ENCODE assay signal across 6 cellular contexts in the genomic region with DNA sequence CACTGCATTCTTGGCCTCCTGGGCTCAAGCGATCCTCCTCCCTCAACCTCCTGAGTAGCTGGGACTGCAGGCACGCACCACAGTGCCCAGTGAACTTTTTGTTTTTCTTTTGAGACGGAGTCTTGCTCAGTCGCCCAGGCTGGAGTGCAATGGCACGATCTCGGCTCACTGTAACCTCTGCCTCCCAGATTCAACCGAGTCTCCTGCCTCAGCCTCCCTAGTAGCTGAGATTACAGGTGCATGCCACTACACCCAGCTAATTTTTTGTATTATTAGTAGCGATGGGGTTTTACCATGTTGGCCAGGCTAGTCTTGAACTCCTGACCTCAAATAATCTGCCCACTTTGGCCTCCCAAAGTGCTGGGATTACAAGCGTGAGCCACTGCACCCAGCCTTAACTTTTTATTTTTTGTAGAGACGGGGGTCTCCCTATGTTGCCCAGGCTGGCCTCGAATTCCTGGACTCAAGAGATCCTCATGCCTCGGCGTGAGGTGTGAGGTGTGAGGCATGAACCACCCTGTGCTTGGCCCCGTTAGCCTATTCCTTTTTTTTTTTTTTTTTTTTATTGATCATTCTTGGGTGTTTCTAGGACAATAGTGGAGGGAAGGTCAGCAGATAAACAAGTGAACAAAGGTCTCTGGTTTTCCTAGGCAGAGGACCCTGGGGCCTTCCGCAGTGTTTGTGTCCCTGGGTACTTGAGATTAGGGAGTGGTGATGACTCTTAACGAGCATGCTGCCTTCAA. TPM values are rescaled to one million over a fixed set of nuclear protein-coding genes. Genes with fewer than 3 reads are reported as not detected.
A peak's percentile ranks its signal among the peaks of the same experiment; 100 is the strongest.
DNase-seq lines count a peak whose midpoint lies in the region; ATAC-seq, FAIRE-seq and TF ChIP-seq lines count a peak whose summit lies in the region.
"Not testable (repeated sequence)": the region's sequence is repeated elsewhere in the genome, so short reads cannot be mapped to it uniquely, and the experiment has no call there.

No MANE protein-coding gene starts in this region.

- TF ChIP-seq POLR2A in K562 (conservative IDR thresholded peaks at IDR 0.05) = not testable (repeated sequence)

- H3K9me1 ChIP-seq in K562 (ENCODE audit: control insufficient read depth, insufficient read depth, low read length) = not testable (repeated sequence)

- H3K36me3 ChIP-seq in A673 (ENCODE audit: insufficient read depth, low read length, poor library complexity, severe bottlenecking); HUES48 (ENCODE audit: control insufficient read depth, insufficient read depth, low read length); WERI-Rb-1; K562 (ENCODE audit: control insufficient read depth, insufficient read depth, low read length); iPS-18a (ENCODE audit: control insufficient read depth, low read depth, low read length); parathyroid adenoma (ENCODE audit: control insufficient read depth, insufficient read depth, low read length): not testable (repeated sequence)

- FAIRE-seq in K562 (lab: Jason Lieb, UNC) = not testable (repeated sequence)

- H3K4me1 ChIP-seq in A673 (ENCODE audit: insufficient read depth, low read length, poor library complexity, severe bottlenecking); HUES48 (ENCODE audit: control insufficient read depth, insufficient read depth, low read length); iPS-18a (ENCODE audit: control insufficient read depth, low read depth, low read length); parathyroid adenoma: not testable (repeated sequence)
- peaks cover 10 to 26% of the 10 kb centered on the region in 2 experiments; a peak in 4 of 5 replicates for H3K4me1 ChIP-seq in K562 (replicated peaks in 1 of 2; ENCODE audit: control insufficient read depth in 2 of 2, insufficient read depth in 2 of 2, low read length in 2 of 2)

- H3K27ac ChIP-seq in A673 (ENCODE audit: low read depth, low read length, poor library complexity, severe bottlenecking); HUES48 (ENCODE audit: low read depth, low read length); K562 (ENCODE audit: extremely low read depth, low read depth, low read length); iPS-18a (ENCODE audit: low read length); parathyroid adenoma: not testable (repeated sequence)
- H3K27ac ChIP-seq in WERI-Rb-1 = peak overlapping the region; percentile 84

- TF ChIP-seq EP300 in K562 (IDR thresholded peaks at IDR 0.05; ENCODE audit: low read length) = not testable (repeated sequence)

- H2AFZ ChIP-seq in K562 (ENCODE audit: low read depth, low read length) (peak overlapping the region; percentile 98; the same call in 1 of the 2 replicates), parathyroid adenoma (peak overlapping the region; percentile 97)

- 48% methylated on average over 11 of the region's 16 CpGs for WGBS in K562 (ENCODE audit: insufficient coverage, low coverage, missing lambda C conversion rate)

- POLR2A ChIA-PET in A673 (lab: Charles Lee; ENCODE audit: low non-redundant PET) = not testable (repeated sequence)
- POLR2A ChIA-PET in K562 (lab: Yijun Ruan, JAX) = interaction anchor here (1.3 kb wide), 1 partner anchor 11 kb away, joined by 8 read pairs; the partner anchor contains the start of gene PSMD8

- H3K9me3 ChIP-seq in A673 (ENCODE audit: low read depth, low read length, poor library complexity, severe bottlenecking); HUES48 (ENCODE audit: control insufficient read depth, insufficient read depth, low read length); WERI-Rb-1 (ENCODE audit: severe bottlenecking); K562 (replicated peaks; ENCODE audit: control insufficient read depth, insufficient read depth, low read depth, low read length); iPS-18a (ENCODE audit: control insufficient read depth, low read depth, low read length); parathyroid adenoma (ENCODE audit: control insufficient read depth, low read length): not testable (repeated sequence)

- peaks cover 10% of the 10 kb centered on the region; the same call in 1 of the 2 replicates for H4K20me1 ChIP-seq in K562 (replicated peaks; ENCODE audit: control insufficient read depth, insufficient read depth, low read length)

- CTCF ChIA-PET in A673 (lab: Charles Lee); K562 (lab: Yijun Ruan, JAX; ENCODE audit: low intra/inter-chr PET ratio): not testable (repeated sequence)

- peak overlapping the region; percentile 91 for H3K4me2 ChIP-seq in K562 (ENCODE audit: insufficient read depth, low read length)
- H3K4me2 ChIP-seq in parathyroid adenoma (ENCODE audit: low read length) = peak overlapping the region; percentile 100

- TF ChIP-seq RAD21 in K562 (CRISPR knock-in tag; conservative IDR thresholded peaks at IDR 0.05 in 1 of 2, IDR thresholded peaks at IDR 0.05 in 1 of 2) = not testable (repeated sequence)

- H3K27me3 ChIP-seq in A673 (replicated peaks; ENCODE audit: insufficient read depth, low read depth, low read length, poor library complexity) (peaks cover 35% of the 10 kb centered on the region), HUES48 (ENCODE audit: control insufficient read depth, insufficient read depth, low read length) (peaks cover 33% of the 10 kb centered on the region), K562 (ENCODE audit: control insufficient read depth in 2 of 2, insufficient read depth in 2 of 2, low read length in 2 of 2) (peaks cover 23 to 25% of the 10 kb centered on the region in 2 experiments), iPS-18a (ENCODE audit: control insufficient read depth, insufficient read depth, low read length) (peaks cover 35% of the 10 kb centered on the region)
- not testable (repeated sequence) for H3K27me3 ChIP-seq in WERI-Rb-1 (ENCODE audit: insufficient read depth, low read depth, severe bottlenecking); parathyroid adenoma (ENCODE audit: control insufficient read depth, insufficient read depth, low read length)

- not testable (repeated sequence) for BruUV-seq in A673 (replicated peaks; lab: Mats Ljungman, UMichigan); K562 (replicated peaks; lab: Mats Ljungman, UMichigan)

- in situ Hi-C loops in K562 (cut with MboI) = not testable (repeated sequence)

- H3K79me2 ChIP-seq in K562 (ENCODE audit: control insufficient read depth, insufficient read depth, low read length); parathyroid adenoma: not testable (repeated sequence)

- not testable (repeated sequence) for ATAC-seq in K562

- H3K4me3 ChIP-seq in A673 (ENCODE audit: low read depth, low read length, poor library complexity, severe bottlenecking) (peak overlapping the region; percentile 50), HUES48 (ENCODE audit: low read depth, low read length) (peak overlapping the region; percentile 89; the same call in 1 of the 2 replicates), WERI-Rb-1 (ENCODE audit: low read depth, low read length) (peak overlapping the region; percentile 57), K562 (peak overlapping the region; percentile 64), iPS-18a (ENCODE audit: low read length) (peak overlapping the region; percentile 89), parathyroid adenoma (ENCODE audit: low read depth, low read length) (peak overlapping the region; percentile 78)

- DNase-seq in A673 (ENCODE audit: low spot score); WERI-Rb-1; K562 (ENCODE audit: extremely low read depth in 1 of 4, low spot score in 3 of 4): not testable (repeated sequence)

- not testable (repeated sequence) for TF ChIP-seq CTCF in A673 (conservative IDR thresholded peaks at IDR 0.05; ENCODE audit: low read depth, low read length); WERI-Rb-1 (IDR thresholded peaks at IDR 0.05; ENCODE audit: low read depth, low read length); K562 (IDR thresholded peaks at IDR 0.05 in 2 of 3, conservative IDR thresholded peaks at IDR 0.05 in 1 of 3; ENCODE audit: insufficient read depth in 2 of 3, low read depth in 1 of 3, low read length in 3 of 3); parathyroid adenoma (IDR thresholded peaks at IDR 0.05)

- H3K9ac ChIP-seq in HUES48 (ENCODE audit: low read depth, low read length); iPS-18a (ENCODE audit: low read length); parathyroid adenoma: not testable (repeated sequence)
- H3K9ac ChIP-seq in K562 (ENCODE audit: insufficient read depth in 1 of 2, low read depth in 2 of 2, low read length in 2 of 2) = peak overlapping the region in 1 of 2 experiments; percentile 84; a peak in 2 of 4 replicates

- intact Hi-C loops in A673 (cut with micrococcal nuclease; ENCODE audit: unreplicated experiment); K562 (cut with micrococcal nuclease): not testable (repeated sequence)

RNA-seq across cellular contexts. Expression of gene PSMD8, which starts 11.3 kb away (rescaled TPM):
- total RNA-seq in A673 (2021) (303 and 321 TPM in 2 replicates), K562 (2014; rRNA removed) (379 and 498 TPM in 2 replicates), K562 (2014; rRNA removed; fragmentation: Illumina TruSeq; extraction: Trizol) (222 and 257 TPM in 2 replicates), K562 (2015; rRNA removed; fragmentation: Illumina TruSeq; extraction: Trizol) (315 and 317 TPM in 2 replicates), K562 (2021) (304 and 317 TPM in 2 replicates)
- total RNA-seq in K562 (2011; cell fraction: chromatin; rRNA removed; ENCODE audit: low replicate concordance) = 76.7 and 164 TPM in 2 replicates
- total RNA-seq in K562 (2011; cell fraction: nucleolus; rRNA removed) = 169 and 187 TPM in 2 replicates
- 126 and 134 TPM in 2 replicates for total RNA-seq in K562 (2011; cell fraction: nucleoplasm; rRNA removed)
- polyA plus RNA-seq in K562 (2011; rRNA removed) (561 and 583 TPM in 2 replicates), K562 (2014; fragmentation: Illumina TruSeq; extraction: Trizol) (377 and 397 TPM in 2 replicates), K562 (2014; fragmentation: Nextera tagmentation; extraction: Ambion mirVana) (100 to 1,000 TPM; 130 to 244 TPM), K562 (2014; rRNA removed) (372 and 502 TPM in 2 replicates)
- polyA plus RNA-seq in K562 (2011; cell fraction: cytosol; rRNA removed) = 760 and 1,382 TPM in 2 replicates
- 215 and 238 TPM in 2 replicates for polyA plus RNA-seq in K562 (2011; cell fraction: nucleus; rRNA removed)
- polyA plus RNA-seq in K562 (2012) = 347 and 565 TPM in 2 replicates
- 222 and 326 TPM in 2 replicates for polyA minus RNA-seq in K562 (2011; rRNA and poly(A)+ RNA removed)
- 135 and 197 TPM in 2 replicates for polyA minus RNA-seq in K562 (2011; cell fraction: cytosol; rRNA and poly(A)+ RNA removed)
- polyA minus RNA-seq in K562 (2011; cell fraction: nucleus; rRNA and poly(A)+ RNA removed) = 64.9 and 72.1 TPM in 2 replicates

RNA-seq across cellular contexts. Expression of gene GGN, which starts 24.7 kb away (rescaled TPM):
- total RNA-seq in A673 (2021) = 0.83 and 1.3 TPM in 2 replicates
- 0.12 TPM in 1 of 2 replicates, not detected in the other for total RNA-seq in K562 (2011; cell fraction: chromatin; rRNA removed; ENCODE audit: low replicate concordance)
- total RNA-seq in K562 (2011; cell fraction: nucleolus; rRNA removed) = 0.50 TPM in 1 of 2 replicates, not detected in the other
- total RNA-seq in K562 (2011; cell fraction: nucleoplasm; rRNA removed) = 0.15 TPM in 1 of 2 replicates, not detected in the other
- not detected in 2 replicates for total RNA-seq in K562 (2014; rRNA removed)
- not detected in 2 replicates for total RNA-seq in K562 (2014; rRNA removed; fragmentation: Illumina TruSeq; extraction: Trizol)
- total RNA-seq in K562 (2015; rRNA removed; fragmentation: Illumina TruSeq; extraction: Trizol) = not detected in 2 replicates
- total RNA-seq in K562 (2021) = 0.25 and 0.33 TPM in 2 replicates
- 0.12 TPM in 1 of 2 replicates, not detected in the other for polyA plus RNA-seq in K562 (2011; rRNA removed)
- 0.03 and 0.04 TPM in 2 replicates for polyA plus RNA-seq in K562 (2011; cell fraction: cytosol; rRNA removed)
- 0.46 and 0.63 TPM in 2 replicates for polyA plus RNA-seq in K562 (2011; cell fraction: nucleus; rRNA removed)
- 0.52 and 0.94 TPM in 2 replicates for polyA plus RNA-seq in K562 (2012)
- not detected in 2 replicates for polyA plus RNA-seq in K562 (2014; fragmentation: Illumina TruSeq; extraction: Trizol)
- not detected for polyA plus RNA-seq in K562 (2014; fragmentation: Nextera tagmentation; extraction: Ambion mirVana)
- polyA plus RNA-seq in K562 (2014; rRNA removed) = 0.15 and 0.16 TPM in 2 replicates
- not detected in 2 replicates for polyA minus RNA-seq in K562 (2011; rRNA and poly(A)+ RNA removed)
- polyA minus RNA-seq in K562 (2011; cell fraction: cytosol; rRNA and poly(A)+ RNA removed) = not detected in 2 replicates
- 0.54 TPM in 1 of 2 replicates, not detected in the other for polyA minus RNA-seq in K562 (2011; cell fraction: nucleus; rRNA and poly(A)+ RNA removed)

RNA-seq across cellular contexts. Expression of gene SPRED3, which starts 25.4 kb away (rescaled TPM):
- total RNA-seq in A673 (2021) (6.2 and 6.8 TPM in 2 replicates), K562 (2014; rRNA removed) (0.05 and 0.41 TPM in 2 replicates), K562 (2014; rRNA removed; fragmentation: Illumina TruSeq; extraction: Trizol) (0.32 and 0.36 TPM in 2 replicates), K562 (2015; rRNA removed; fragmentation: Illumina TruSeq; extraction: Trizol) (0.15 and 0.25 TPM in 2 replicates), K562 (2021) (0.81 and 0.95 TPM in 2 replicates)
- 7.2 and 10.1 TPM in 2 replicates for total RNA-seq in K562 (2011; cell fraction: chromatin; rRNA removed; ENCODE audit: low replicate concordance)
- total RNA-seq in K562 (2011; cell fraction: nucleolus; rRNA removed) = 3.6 and 6.3 TPM in 2 replicates
- total RNA-seq in K562 (2011; cell fraction: nucleoplasm; rRNA removed) = 4.3 and 11.0 TPM in 2 replicates
- polyA plus RNA-seq in K562 (2011; rRNA removed) (0.47 and 0.62 TPM in 2 replicates), K562 (2014; fragmentation: Illumina TruSeq; extraction: Trizol) (0.30 and 0.89 TPM in 2 replicates), K562 (2014; fragmentation: Nextera tagmentation; extraction: Ambion mirVana) (under 1 TPM; 0.21 to 0.25 TPM), K562 (2014; rRNA removed) (0.63 and 1.3 TPM in 2 replicates)
- 0.57 and 0.58 TPM in 2 replicates for polyA plus RNA-seq in K562 (2011; cell fraction: cytosol; rRNA removed)
- polyA plus RNA-seq in K562 (2011; cell fraction: nucleus; rRNA removed) = 3.0 and 4.3 TPM in 2 replicates
- polyA plus RNA-seq in K562 (2012) = 0.70 and 3.0 TPM in 2 replicates
- 0.03 and 0.39 TPM in 2 replicates for polyA minus RNA-seq in K562 (2011; rRNA and poly(A)+ RNA removed)
- polyA minus RNA-seq in K562 (2011; cell fraction: cytosol; rRNA and poly(A)+ RNA removed) = not detected in 2 replicates
- polyA minus RNA-seq in K562 (2011; cell fraction: nucleus; rRNA and poly(A)+ RNA removed) = 0.89 and 1.3 TPM in 2 replicates

RNA-seq across cellular contexts. Expression of gene CATSPERG, which starts 27.5 kb away (rescaled TPM):
- total RNA-seq in A673 (2021) = 1.2 and 1.3 TPM in 2 replicates
- 13.9 and 31.7 TPM in 2 replicates for total RNA-seq in K562 (2011; cell fraction: chromatin; rRNA removed; ENCODE audit: low replicate concordance)
- 19.7 and 20.7 TPM in 2 replicates for total RNA-seq in K562 (2011; cell fraction: nucleolus; rRNA removed)
- total RNA-seq in K562 (2011; cell fraction: nucleoplasm; rRNA removed) = 21.0 and 26.9 TPM in 2 replicates
- 0.37 TPM in 1 of 2 replicates, not detected in the other for total RNA-seq in K562 (2014; rRNA removed)
- total RNA-seq in K562 (2014; rRNA removed; fragmentation: Illumina TruSeq; extraction: Trizol) = 0.41 and 0.58 TPM in 2 replicates
- 0.72 and 0.76 TPM in 2 replicates for total RNA-seq in K562 (2015; rRNA removed; fragmentation: Illumina TruSeq; extraction: Trizol)
- total RNA-seq in K562 (2021) = 1.8 and 2.2 TPM in 2 replicates
- polyA plus RNA-seq in K562 (2011; rRNA removed) = 0.56 and 1.0 TPM in 2 replicates
- 0.27 and 0.46 TPM in 2 replicates for polyA plus RNA-seq in K562 (2011; cell fraction: cytosol; rRNA removed)
- polyA plus RNA-seq in K562 (2011; cell fraction: nucleus; rRNA removed) = 3.2 and 3.3 TPM in 2 replicates
- 0.55 and 0.90 TPM in 2 replicates for polyA plus RNA-seq in K562 (2012)
- polyA plus RNA-seq in K562 (2014; fragmentation: Illumina TruSeq; extraction: Trizol) = 0.15 and 0.30 TPM in 2 replicates
- under 1 TPM in 1 of 2 experiments, not detected in 1; 0.07 TPM for polyA plus RNA-seq in K562 (2014; fragmentation: Nextera tagmentation; extraction: Ambion mirVana)
- 0.97 and 1.1 TPM in 2 replicates for polyA plus RNA-seq in K562 (2014; rRNA removed)
- polyA minus RNA-seq in K562 (2011; rRNA and poly(A)+ RNA removed) = 1.3 and 1.6 TPM in 2 replicates
- 0.95 and 1.5 TPM in 2 replicates for polyA minus RNA-seq in K562 (2011; cell fraction: cytosol; rRNA and poly(A)+ RNA removed)
- polyA minus RNA-seq in K562 (2011; cell fraction: nucleus; rRNA and poly(A)+ RNA removed) = 3.6 and 4.6 TPM in 2 replicates

RNA-seq across cellular contexts. Expression of gene FAM98C, which starts 39.8 kb away (rescaled TPM):
- total RNA-seq in A673 (2021) (11.8 and 12.1 TPM in 2 replicates), K562 (2014; rRNA removed) (28.3 and 31.2 TPM in 2 replicates), K562 (2014; rRNA removed; fragmentation: Illumina TruSeq; extraction: Trizol) (6.8 and 7.2 TPM in 2 replicates), K562 (2015; rRNA removed; fragmentation: Illumina TruSeq; extraction: Trizol) (12.6 and 13.7 TPM in 2 replicates), K562 (2021) (26.0 and 26.7 TPM in 2 replicates)
- 20.3 and 72.0 TPM in 2 replicates for total RNA-seq in K562 (2011; cell fraction: chromatin; rRNA removed; ENCODE audit: low replicate concordance)
- total RNA-seq in K562 (2011; cell fraction: nucleolus; rRNA removed) = 76.2 and 91.1 TPM in 2 replicates
- total RNA-seq in K562 (2011; cell fraction: nucleoplasm; rRNA removed) = 41.2 and 45.5 TPM in 2 replicates
- polyA plus RNA-seq in K562 (2011; rRNA removed) (16.0 and 22.7 TPM in 2 replicates), K562 (2014; fragmentation: Illumina TruSeq; extraction: Trizol) (9.6 and 13.1 TPM in 2 replicates), K562 (2014; fragmentation: Nextera tagmentation; extraction: Ambion mirVana) (1 to 10 TPM; 1.7 to 4.3 TPM), K562 (2014; rRNA removed) (40.8 and 43.8 TPM in 2 replicates)
- 25.2 and 53.5 TPM in 2 replicates for polyA plus RNA-seq in K562 (2011; cell fraction: cytosol; rRNA removed)
- 72.4 and 115 TPM in 2 replicates for polyA plus RNA-seq in K562 (2011; cell fraction: nucleus; rRNA removed)
- 18.2 and 37.7 TPM in 2 replicates for polyA plus RNA-seq in K562 (2012)
- polyA minus RNA-seq in K562 (2011; rRNA and poly(A)+ RNA removed) = 3.4 and 5.0 TPM in 2 replicates
- 17.2 and 20.5 TPM in 2 replicates for polyA minus RNA-seq in K562 (2011; cell fraction: cytosol; rRNA and poly(A)+ RNA removed)
- polyA minus RNA-seq in K562 (2011; cell fraction: nucleus; rRNA and poly(A)+ RNA removed) = 17.5 and 23.6 TPM in 2 replicates
